In genomic region chr11:119709638-119710346, GRCh38 we compare ENCODE assay signal across 9 cellular contexts. TPM values are rescaled to one million over a fixed set of nuclear protein-coding genes. Genes with fewer than 3 reads are reported as not detected.
DNase-seq lines count a peak whose midpoint lies in the region; ATAC-seq and TF ChIP-seq lines count a peak whose summit lies in the region.
"Had no signal": no experiment of that assay in that cellular context is flagged by ENCODE, and none has a peak within 500 bp of the region (broad histone marks: within the 10 kb centered on the region; RNA-seq: fewer than 3 reads in every experiment).

No MANE protein-coding gene starts in this region.

- in situ Hi-C loops in G401 (cut with HindIII; ENCODE audit: low sequenced_read_pairs), result no loop called here

- H3K27ac Mint-ChIP-seq in neural crest cell (ENCODE audit: unreplicated experiment), result peak overlapping the region; percentile 86

- ATAC-seq in HG03442 (IDR thresholded peaks at IDR 0.05; ENCODE audit: unreplicated experiment) (no peak), HG03432 (IDR thresholded peaks at IDR 0.05; ENCODE audit: unreplicated experiment) (no peak)

- no peaks in the 10 kb centered on the region for H3K9me3 Mint-ChIP-seq in neural crest cell

- no peaks in the 10 kb centered on the region for H3K36me3 Mint-ChIP-seq in neural crest cell (ENCODE audit: low read depth)

- no peak for TF ChIP-seq CTCF in neural crest cell (conservative IDR thresholded peaks at IDR 0.05)

- H3K4me1 Mint-ChIP-seq in neural crest cell, result peaks cover 61% of the 10 kb centered on the region

- DNase-seq in G401 (ENCODE audit: low spot score), result peak; percentile 98
- DNase-seq in NCI-H1694 (lab: John Stamatoyannopoulos, UW), result peak; percentile 66
- peak; percentile 93 for DNase-seq in cerebellum (ENCODE audit: low spot score)
- DNase-seq in neural crest cell (ENCODE audit: low read depth, low spot score), result peak; percentile 46
- no peak for DNase-seq in NCI-H146 (lab: John Stamatoyannopoulos, UW)
- DNase-seq in ureter (ENCODE audit: low spot score), result no peak
- DNase-seq: T-helper 2 cell had no signal

- H3K4me3 Mint-ChIP-seq in neural crest cell, result peak overlapping the region; percentile 52

- no peaks in the 10 kb centered on the region for H3K27me3 Mint-ChIP-seq in neural crest cell (ENCODE audit: low read depth)

RNA-seq across cellular contexts. Expression of gene NECTIN1, which starts 19.2 kb away (rescaled TPM):
- 2.3 and 3.6 TPM in 2 replicates for total RNA-seq in G401 (2014; rRNA removed; shearing (Covaris generic))
- 20.1 TPM for total RNA-seq in cerebellum
- total RNA-seq in neural crest cell, result 44.6 and 49.2 TPM in 2 replicates
- total RNA-seq in ureter, result 232 TPM

Comparison
In these comparisons a context has a peak if more than half of its experiments do, and no peak if none do; other contexts are left out.
1. DNase-seq: peak in G401 (single experiment), NCI-H1694 (single experiment), cerebellum (single experiment) and neural crest cell (single experiment); none in NCI-H146 (single experiment) and ureter (single experiment).